Comparison of ENCODE assay signal across 37 cellular contexts in the genomic region with DNA sequence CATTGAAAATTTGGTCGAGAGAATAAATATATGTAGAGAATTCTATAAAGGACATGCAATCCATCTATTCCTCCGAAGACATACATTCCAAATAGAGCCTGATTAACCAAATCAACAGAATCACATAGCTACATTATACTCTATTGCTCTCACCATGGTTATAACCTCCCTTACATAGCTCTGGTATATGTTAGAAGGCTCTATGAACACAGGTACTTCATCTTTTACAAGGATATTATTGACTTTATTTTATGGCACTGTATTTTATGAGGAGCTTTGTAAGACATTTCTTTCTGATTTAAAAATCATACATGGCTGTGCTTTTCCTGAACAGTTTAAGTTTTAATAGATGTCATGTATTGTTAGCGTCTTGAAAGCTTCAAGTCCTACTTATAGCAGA. TPM values are rescaled to one million over a fixed set of nuclear protein-coding genes. Genes with fewer than 3 reads are reported as not detected.
"Had no signal": no experiment of that assay in that cellular context is flagged by ENCODE, and none has a peak within 500 bp of the region (broad histone marks: within the 10 kb centered on the region; RNA-seq: fewer than 3 reads in every experiment).

No MANE protein-coding gene starts in this region.

- DNase-seq: Karpas-422, Kasumi-1, KBM-7, KG1, MG63, MM.1S, MV-4-11, NCI-H1048, NCI-H1092, NCI-H1092 treated with DMSO at 0.1 percent for 48 hours, NCI-H1105, NCI-H1105 treated with DMSO at 0.1 percent for 48 hours, NCI-H1417, NCI-H1417 treated with DMSO at 0.1 percent for 48 hours, NCI-H1436, NCI-H1436 treated with DMSO at 0.1 percent for 48 hours, NCI-H146, NCI-H1694, NCI-H1694 treated with DMSO at 0.1 percent for 48 hours, NCI-H187, NCI-H187 treated with DMSO at 0.1 percent for 48 hours, NCI-H1930, NCI-H2029, NCI-H2029 treated with DMSO at 0.1 percent for 48 hours, NCI-H2081, NCI-H2081 treated with DMSO at 0.1 percent for 48 hours, NCI-H2107, NCI-H2171, NCI-H2171 treated with DMSO at 0.1 percent for 48 hours, NCI-H2227 treated with DMSO at 0.1 percent for 48 hours, NCI-H226, NCI-H345, NCI-H446, NCI-H446 treated with DMSO at 0.1 percent for 48 hours, NCI-H510A had no signal

- H3K36me3 ChIP-seq: MG63 had no signal

- H3K4me3 ChIP-seq: MG63 had no signal

- H3K27ac ChIP-seq: KMS-11 had no signal

- H3K9me3 ChIP-seq: MG63 had no signal

RNA-seq across cellular contexts. Expression of gene IGSF10, which starts 4.8 kb away (rescaled TPM):
- total RNA-seq: MCF 10A had no signal
